ENCODE assay signal across 13 cellular contexts in the genomic region with DNA sequence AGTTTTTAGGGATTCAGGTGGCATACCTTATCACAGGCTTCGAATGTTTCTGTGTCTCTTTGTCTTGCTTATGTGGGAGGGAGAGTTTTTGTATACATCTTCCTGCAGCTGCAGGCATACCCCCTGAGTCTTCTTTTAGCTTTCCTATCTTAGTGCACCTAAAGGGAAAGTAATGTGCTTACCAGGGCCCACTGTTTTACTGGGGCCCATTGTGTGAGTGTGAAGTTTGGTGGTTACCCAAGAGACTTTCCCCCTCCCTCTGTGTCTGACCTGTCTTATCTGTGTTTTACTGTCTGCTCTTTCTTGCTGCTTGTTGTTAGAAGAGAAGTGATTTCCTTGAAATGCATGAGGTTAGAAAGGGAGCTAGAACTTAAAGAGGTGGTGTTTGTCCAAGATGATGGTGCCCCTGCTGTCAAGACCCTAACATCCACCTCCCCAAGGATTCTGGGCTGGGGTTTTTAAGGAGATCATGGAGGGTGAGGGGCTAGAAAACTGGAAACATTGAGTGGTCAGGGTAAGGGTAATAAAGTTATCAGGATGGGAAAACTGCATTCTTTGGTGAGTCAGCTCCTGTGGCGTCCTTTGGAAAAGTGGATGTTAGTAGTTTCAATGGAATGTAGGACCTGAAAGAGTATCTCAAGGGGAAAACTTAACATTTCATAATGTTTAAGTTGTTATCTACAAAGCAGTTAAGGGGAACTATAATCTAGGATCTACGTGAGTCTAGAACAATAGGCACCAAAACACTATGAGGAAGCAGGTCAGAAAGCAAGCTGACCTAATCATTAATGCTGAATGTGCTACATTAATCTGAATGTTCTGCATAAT.
A peak's percentile ranks its signal among the peaks of the same experiment; 100 is the strongest.
DNase-seq lines count a peak whose midpoint lies in the region; ATAC-seq lines count a peak whose summit lies in the region.
"Had no signal": no experiment of that assay in that cellular context is flagged by ENCODE, and none has a peak within 500 bp of the region (broad histone marks: within the 10 kb centered on the region; RNA-seq: fewer than 3 reads in every experiment).

No MANE protein-coding gene starts in this region.

- H2BK5ac ChIP-seq in mesendoderm (ENCODE audit: low read length): no peak overlapping the region

- no peaks in the 10 kb centered on the region for H3K79me1 ChIP-seq in mesendoderm (ENCODE audit: low read length)

- H3K4me1 ChIP-seq in mesendoderm (ENCODE audit: control insufficient read depth, low read depth, low read length) (no peaks in the 10 kb centered on the region), aorta (ENCODE audit: control insufficient read depth in 1 of 2, insufficient read depth in 2 of 2, low read length in 2 of 2) (no peaks in the 10 kb centered on the region)
- H3K4me1 ChIP-seq: BLaER1 had no signal

- intact Hi-C loops in aorta (cut with DNase I): loop anchor here in 1 of 2 donors (10.0 kb wide), 1 partner anchor 53 kb away; no protein-coding TSS in a partner anchor
- intact Hi-C loops in left ventricle myocardium superior (cut with micrococcal nuclease): no loop called here

- H3K9me3 ChIP-seq in MG63 (no peaks in the 10 kb centered on the region), aorta (ENCODE audit: control insufficient read depth, low read length) (no peaks in the 10 kb centered on the region)
- H3K9me3 ChIP-seq: BLaER1 had no signal

- H4K5ac ChIP-seq in mesendoderm (ENCODE audit: low read length): no peak overlapping the region

- H3K27ac ChIP-seq in mesendoderm (ENCODE audit: low read depth, low read length) (no peak overlapping the region), aorta (ENCODE audit: low read depth in 1 of 2, low read length in 2 of 2) (no peak overlapping the region)
- H3K27ac ChIP-seq: BLaER1 had no signal

- ATAC-seq in aorta (ENCODE audit: low FRiP score): no peak
- no peak for ATAC-seq in left ventricle myocardium superior
- ATAC-seq: activated CD8-positive, alpha-beta T cell treated with anti-CD3 and anti-CD28 coated beads, Interleukin-2, amount 10 ng/mL, durations not matched to agents 7 days and 5 days had no signal

- no CpG with 5 or more reads among the region's 3 CpGs for WGBS in mesendoderm (ENCODE audit: extremely low coverage, insufficient coverage, low lambda C conversion rate)
- WGBS in aorta, 2 donors: 47 to 50% methylated on average over 3 of the region's 3 CpGs

- H3K36me3 ChIP-seq in MG63: no peaks in the 10 kb centered on the region
- no peaks in the 10 kb centered on the region for H3K36me3 ChIP-seq in mesendoderm (ENCODE audit: control insufficient read depth, insufficient read depth, low read length)
- no peaks in the 10 kb centered on the region for H3K36me3 ChIP-seq in aorta (ENCODE audit: control insufficient read depth in 1 of 2, insufficient read depth in 2 of 2, low read length in 1 of 2)
- H3K36me3 ChIP-seq: BLaER1 had no signal

- no peak overlapping the region for H4K8ac ChIP-seq in mesendoderm (ENCODE audit: low read depth, low read length)

- H2BK120ac ChIP-seq in mesendoderm (ENCODE audit: low read depth, low read length): no peak overlapping the region

- no peaks in the 10 kb centered on the region for H3K79me2 ChIP-seq in mesendoderm (ENCODE audit: control insufficient read depth, insufficient read depth, low read length)

- H3K27me3 ChIP-seq in MG63 (no peaks in the 10 kb centered on the region), mesendoderm (ENCODE audit: insufficient read depth, low read length, poor library complexity) (no peaks in the 10 kb centered on the region), aorta (ENCODE audit: control insufficient read depth in 1 of 2, insufficient read depth in 2 of 2, low read length in 1 of 2) (no peaks in the 10 kb centered on the region)
- H3K27me3 ChIP-seq: BLaER1 had no signal

- no peak overlapping the region for H3K9ac ChIP-seq in mesendoderm (ENCODE audit: low read length)
- H3K9ac ChIP-seq: BLaER1 had no signal

- no peak overlapping the region for H3K18ac ChIP-seq in mesendoderm (ENCODE audit: low read length)

- no peak overlapping the region for H3K23ac ChIP-seq in mesendoderm (ENCODE audit: low read length)

- peak; percentile 60 for DNase-seq in AG20443 (ENCODE audit: low spot score)
- peak; percentile 48 for DNase-seq in MG63
- DNase-seq in dedifferentiated amniotic fluid mesenchymal stem cell (ENCODE audit: extremely low spot score): peak; percentile 54
- DNase-seq in mesendoderm: peak; percentile 68
- DNase-seq in NCI-H1930 (lab: John Stamatoyannopoulos, UW): no peak
- no peak for DNase-seq in aorta
- no peak for DNase-seq in left ventricle myocardium superior
- DNase-seq in stimulated activated naive CD4-positive, alpha-beta T cell treated with Interleukin-2 at 50 U/mL for 16 hours (lab: John Stamatoyannopoulos, UW): no peak
- DNase-seq: activated CD8-positive, alpha-beta T cell treated with anti-CD3 and anti-CD28 coated beads, Interleukin-2, amount 10 ng/mL, durations not matched to agents 7 days and 5 days; KBM-7; NCI-H446 treated with DMSO at 0.1 percent for 48 hours had no signal

- no peak overlapping the region for H3K4ac ChIP-seq in mesendoderm (ENCODE audit: low read depth, low read length)

- H3K56ac ChIP-seq in mesendoderm (ENCODE audit: low read length): no peak overlapping the region

- H2AK5ac ChIP-seq in mesendoderm (ENCODE audit: low read length): no peak overlapping the region

- no peak overlapping the region for H3K4me2 ChIP-seq in mesendoderm (ENCODE audit: low read length)
- H3K4me2 ChIP-seq: BLaER1 had no signal

- H3K4me3 ChIP-seq in MG63: no peak overlapping the region
- no peak overlapping the region for H3K4me3 ChIP-seq in mesendoderm (ENCODE audit: low read length)
- no peak overlapping the region for H3K4me3 ChIP-seq in aorta (ENCODE audit: low read length in 2 of 2)
- H3K4me3 ChIP-seq: BLaER1, skin epidermis had no signal

- H2BK15ac ChIP-seq in mesendoderm (replicated peaks; ENCODE audit: low read depth): no peak overlapping the region

Comparison
In these comparisons a context has a peak if more than half of its experiments do, and no peak if none do; other contexts are left out.
1. DNase-seq: peak in AG20443 (single experiment), MG63 (single experiment), dedifferentiated amniotic fluid mesenchymal stem cell (single experiment) and mesendoderm (single experiment); none in NCI-H1930 (0 of 2), aorta (0 of 2), left ventricle myocardium superior (single experiment) and stimulated activated naive CD4-positive, alpha-beta T cell treated with Interleukin-2 at 50 U/mL for 16 hours (single experiment).